Comparison of ENCODE assay signal across 8 cellular contexts in genomic region chr12:120581998-120582397, GRCh38. TPM values are rescaled to one million over a fixed set of nuclear protein-coding genes. Genes with fewer than 3 reads are reported as not detected.
A peak's percentile ranks its signal among the peaks of the same experiment; 100 is the strongest.
DNase-seq lines count a peak whose midpoint lies in the region; ATAC-seq lines count a peak whose summit lies in the region.

No MANE protein-coding gene starts in this region.

- no peak overlapping the region for H3K14ac ChIP-seq in mesenchymal stem cell (ENCODE audit: low read length in 2 of 2)

- H2BK5ac ChIP-seq in mesenchymal stem cell (ENCODE audit: low read depth, low read length, poor library complexity, severe bottlenecking): no peak overlapping the region

- WGBS in mesenchymal stem cell: 80% methylated on average over 5 of the region's 9 CpGs

- H3K4me1 ChIP-seq in mesenchymal stem cell (ENCODE audit: control insufficient read depth, insufficient read depth, low read depth, low read length): peaks cover 11% of the 10 kb centered on the region

- ATAC-seq in HG03342 (IDR thresholded peaks at IDR 0.05; ENCODE audit: unreplicated experiment): no peak

- peaks cover 8 to 24% of the 10 kb centered on the region in 2 experiments for H3K27me3 ChIP-seq in mesenchymal stem cell (ENCODE audit: control insufficient read depth in 1 of 2, insufficient read depth in 1 of 2, low read length in 2 of 2)

- H3K36me3 ChIP-seq in mesenchymal stem cell (ENCODE audit: control insufficient read depth in 1 of 2, insufficient read depth in 2 of 2, low read depth in 1 of 2, low read length in 2 of 2): peaks cover 26 to 32% of the 10 kb centered on the region in 2 experiments

- H2BK12ac ChIP-seq in mesenchymal stem cell (ENCODE audit: low read length in 2 of 2): no peak overlapping the region

- peaks cover 9% of the 10 kb centered on the region for H3K79me1 ChIP-seq in mesenchymal stem cell (replicated peaks; ENCODE audit: low read length, poor library complexity, severe bottlenecking)

- no peak overlapping the region for H4K91ac ChIP-seq in mesenchymal stem cell (ENCODE audit: low read length)

- no peak overlapping the region for H2BK15ac ChIP-seq in mesenchymal stem cell (ENCODE audit: low read depth, poor library complexity, severe bottlenecking)

- H2AFZ ChIP-seq in mesenchymal stem cell (ENCODE audit: low read depth, low read length): no peak overlapping the region

- peak overlapping the region; percentile 93 for H3K9ac ChIP-seq in mesenchymal stem cell (ENCODE audit: low read length)

- peak overlapping the region; percentile 44 for H3K27ac ChIP-seq in angular gyrus (ENCODE audit: low read depth, low read length)
- H3K27ac ChIP-seq in mesenchymal stem cell (ENCODE audit: low read length, poor library complexity, severe bottlenecking): no peak overlapping the region

- H3K23ac ChIP-seq in mesenchymal stem cell (ENCODE audit: low read length in 2 of 2): no peak overlapping the region

- no peak overlapping the region for H3K4ac ChIP-seq in mesenchymal stem cell (ENCODE audit: low read depth in 1 of 2, low read length in 2 of 2)

- H3K4me3 ChIP-seq in mesenchymal stem cell (ENCODE audit: insufficient read depth in 1 of 2, low read depth in 1 of 2, low read length in 2 of 2): peak overlapping the region in 1 of 2 experiments; percentile 94

- peak; percentile 20 for DNase-seq in stimulated activated CD4-positive, alpha-beta T cell treated with anti-CD3 and anti-CD28 coated beads, Interleukin-4, amount 100 ng/mL, for 24 hours
- no peak for DNase-seq in stimulated activated CD4-positive, alpha-beta T cell treated with anti-CD3 and anti-CD28 coated beads, Interleukin-1b, Interleukin-23, amount 100 ng/mL, for 48 hours
- peak; percentile 18 for DNase-seq in mesenchymal stem cell
- DNase-seq in DMS153 treated with DMSO at 0.1 percent for 48 hours (lab: John Stamatoyannopoulos, UW; ENCODE audit: unreplicated experiment): no peak
- no peak for DNase-seq in C1 segment of cervical spinal cord (lab: John Stamatoyannopoulos, UW)
- no peak for DNase-seq in cortex of kidney (lab: John Stamatoyannopoulos, UW)

- H2AK5ac ChIP-seq in mesenchymal stem cell (ENCODE audit: low read length, severe bottlenecking): no peak overlapping the region

- peak overlapping the region; percentile 92 for H3K4me2 ChIP-seq in mesenchymal stem cell (ENCODE audit: low read length, poor library complexity, severe bottlenecking)

- H3K18ac ChIP-seq in mesenchymal stem cell (ENCODE audit: low read depth in 1 of 2, low read length in 2 of 2): no peak overlapping the region

- H4K8ac ChIP-seq in mesenchymal stem cell (ENCODE audit: low read length): no peak overlapping the region

- H3K9me3 ChIP-seq in mesenchymal stem cell (ENCODE audit: control insufficient read depth, low read length): no peaks in the 10 kb centered on the region

- no peak overlapping the region for H2BK120ac ChIP-seq in mesenchymal stem cell (ENCODE audit: low read depth, low read length)

RNA-seq across cellular contexts. Expression of gene POP5, which starts 0.8 kb away (rescaled TPM):
- polyA plus RNA-seq in mesenchymal stem cell (2013, experiment 1 of 2): 33.8 TPM
- 34.1 TPM for polyA plus RNA-seq in mesenchymal stem cell (2013, experiment 2 of 2)

RNA-seq across cellular contexts. Expression of gene RNF10, which starts 47.8 kb away (rescaled TPM):
- 124 TPM for polyA plus RNA-seq in mesenchymal stem cell (2013, experiment 1 of 2)
- polyA plus RNA-seq in mesenchymal stem cell (2013, experiment 2 of 2): 131 TPM

RNA-seq across cellular contexts. Expression of gene COQ5, which starts 53.0 kb away (rescaled TPM):
- 22.0 TPM for polyA plus RNA-seq in mesenchymal stem cell (2013, experiment 1 of 2)
- 21.3 TPM for polyA plus RNA-seq in mesenchymal stem cell (2013, experiment 2 of 2)

RNA-seq across cellular contexts. Expression of gene CABP1, which starts 58.4 kb away (rescaled TPM):
- not detected for polyA plus RNA-seq in mesenchymal stem cell (2013, experiment 1 of 2)
- not detected for polyA plus RNA-seq in mesenchymal stem cell (2013, experiment 2 of 2)

Comparison
In these comparisons a context has a peak if more than half of its experiments do, and no peak if none do; other contexts are left out.
1. DNase-seq: peak in stimulated activated CD4-positive, alpha-beta T cell treated with anti-CD3 and anti-CD28 coated beads, Interleukin-4, amount 100 ng/mL, for 24 hours (single experiment) and mesenchymal stem cell (single experiment); none in stimulated activated CD4-positive, alpha-beta T cell treated with anti-CD3 and anti-CD28 coated beads, Interleukin-1b, Interleukin-23, amount 100 ng/mL, for 48 hours (single experiment), DMS153 treated with DMSO at 0.1 percent for 48 hours (single experiment), C1 segment of cervical spinal cord (0 of 14) and cortex of kidney (single experiment).